In genomic region chrX:47243351-47243750, GRCh38 we compare ENCODE assay signal across 10 cellular contexts.
"Had no signal": no experiment of that assay in that cellular context is flagged by ENCODE, and none has a peak within 500 bp of the region (broad histone marks: within the 10 kb centered on the region; RNA-seq: fewer than 3 reads in every experiment).

No MANE protein-coding gene starts in this region.

- H3K27ac Mint-ChIP-seq: GM23338, H9, HFFc6, IgD-negative memory B cell had no signal

- H3K27ac ChIP-seq: HL-60, KMS-11 had no signal

- FAIRE-seq: H1, H54 had no signal

- H3K27me3 Mint-ChIP-seq: IgD-negative memory B cell had no signal

- ATAC-seq: GM23338 had no signal

- H3K4me2 ChIP-seq: GM23338, KMS-11 had no signal

- H3K4me3 ChIP-seq: GM23338 had no signal

- H2AFZ ChIP-seq: GM23338 had no signal

- H3K9me3 Mint-ChIP-seq: GM23338, H9, HFFc6, IgD-negative memory B cell had no signal

- H3K4me1 Mint-ChIP-seq: GM23338, H9, IgD-negative memory B cell had no signal

- H3K9ac ChIP-seq: KMS-11 had no signal

- DNase-seq: H9, HCEC 1CT, HFFc6, KBM-7 had no signal

- H3K4me3 Mint-ChIP-seq: GM23338, H9, HFFc6, IgD-negative memory B cell had no signal
